ENCODE assay signal across 25 cellular contexts in genomic region chr15:73296621-73297353, GRCh38.
"Had no signal": no experiment of that assay in that cellular context is flagged by ENCODE, and none has a peak within 500 bp of the region (broad histone marks: within the 10 kb centered on the region; RNA-seq: fewer than 3 reads in every experiment).

No MANE protein-coding gene starts in this region.

- H3K4me1 Mint-ChIP-seq: activated B cell treated with CpG ODN at 0.5 μM for 24 hours had no signal

- FAIRE-seq: endothelial cell of umbilical vein, islet of Langerhans had no signal

- DNase-seq: activated B cell treated with CpG ODN at 0.5 μM for 24 hours; activated CD4-positive, alpha-beta T cell treated with anti-CD3 and anti-CD28 coated beads, Interleukin-2, amount 50 U/mL, for 1 hour; activated CD8-positive, alpha-beta memory T cell treated with anti-CD3 and anti-CD28 coated beads, Interleukin-2, amount 10 ng/mL, durations not matched to agents 7 days and 5 days; activated CD8-positive, alpha-beta T cell treated with anti-CD3 and anti-CD28 coated beads for 36 hours; activated effector memory CD4-positive, alpha-beta T cell treated with Interleukin-2 at 50 U/mL for 16 hours; activated naive CD4-positive, alpha-beta T cell treated with Interleukin-2 at 50 U/mL for 16 hours; activated T-cell treated with anti-CD3 and anti-CD28 coated beads, Interleukin-2, amount 50 U/mL, for 72 hours; body of pancreas; dorsolateral prefrontal cortex; effector memory CD4-positive, alpha-beta T cell; foreskin keratinocyte; right cardiac atrium; SK-N-SH; stimulated activated CD4-positive, alpha-beta T cell treated with anti-CD3 and anti-CD28 coated beads, Interleukin-2, amount 100 ng/mL, for 48 hours; stimulated activated naive CD4-positive, alpha-beta T cell treated with Interleukin-2 at 50 U/mL for 16 hours; SW 1271; T-helper 9 cell had no signal

- H3K9me3 Mint-ChIP-seq: activated B cell treated with CpG ODN at 0.5 μM for 24 hours; activated CD8-positive, alpha-beta T cell treated with anti-CD3 and anti-CD28 coated beads for 36 hours; activated T-cell treated with anti-CD3 and anti-CD28 coated beads, Interleukin-2, amount 50 U/mL, for 72 hours; T-helper 1 cell treated with Interleukin-12 subunit alpha and Interleukin-12 subunit beta and Interleukin-4 antibody, amounts not matched to agents 30 μg/mL and 1 μg/mL, for 36 hours had no signal

- H3K27ac ChIP-seq: body of pancreas, coronary artery, dorsolateral prefrontal cortex, foreskin keratinocyte, tibial nerve had no signal

- H3K4me3 Mint-ChIP-seq: activated B cell treated with CpG ODN at 0.5 μM for 24 hours; activated CD8-positive, alpha-beta memory T cell treated with anti-CD3 and anti-CD28 coated beads, Interleukin-2, amount 10 ng/mL, durations not matched to agents 7 days and 5 days; activated CD8-positive, alpha-beta T cell treated with anti-CD3 and anti-CD28 coated beads for 36 hours; activated naive CD8-positive, alpha-beta T cell; activated T-cell treated with anti-CD3 and anti-CD28 coated beads, Interleukin-2, amount 50 U/mL, for 72 hours; T-helper 1 cell treated with Interleukin-12 subunit alpha and Interleukin-12 subunit beta and Interleukin-4 antibody, amounts not matched to agents 30 μg/mL and 1 μg/mL, for 36 hours had no signal

- ATAC-seq: activated CD8-positive, alpha-beta T cell treated with anti-CD3 and anti-CD28 coated beads for 36 hours; activated T-cell treated with anti-CD3 and anti-CD28 coated beads, Interleukin-2, amount 50 U/mL, for 72 hours; body of pancreas; foreskin keratinocyte; right cardiac atrium had no signal

- H3K27ac Mint-ChIP-seq: activated B cell treated with CpG ODN at 0.5 μM for 24 hours; activated CD8-positive, alpha-beta memory T cell treated with anti-CD3 and anti-CD28 coated beads, Interleukin-2, amount 10 ng/mL, durations not matched to agents 7 days and 5 days; activated CD8-positive, alpha-beta T cell treated with anti-CD3 and anti-CD28 coated beads for 36 hours; activated naive CD8-positive, alpha-beta T cell; activated T-cell treated with anti-CD3 and anti-CD28 coated beads, Interleukin-2, amount 50 U/mL, for 72 hours; T-helper 1 cell treated with Interleukin-12 subunit alpha and Interleukin-12 subunit beta and Interleukin-4 antibody, amounts not matched to agents 30 μg/mL and 1 μg/mL, for 36 hours had no signal

- H3K9ac ChIP-seq: SK-N-SH had no signal

- H3K27me3 ChIP-seq: body of pancreas, dorsolateral prefrontal cortex, foreskin keratinocyte, left lung, tibial nerve had no signal

- H3K9me3 ChIP-seq: body of pancreas, left lung, SK-N-SH, tibial nerve had no signal

- H3K4me2 ChIP-seq: SK-N-SH had no signal

- H3K4me1 ChIP-seq: body of pancreas, foreskin keratinocyte, tibial nerve had no signal

- H3K27me3 Mint-ChIP-seq: activated B cell treated with CpG ODN at 0.5 μM for 24 hours; activated CD8-positive, alpha-beta memory T cell treated with anti-CD3 and anti-CD28 coated beads, Interleukin-2, amount 10 ng/mL, durations not matched to agents 7 days and 5 days; activated CD8-positive, alpha-beta T cell treated with anti-CD3 and anti-CD28 coated beads for 36 hours; activated naive CD8-positive, alpha-beta T cell had no signal

- H3K36me3 Mint-ChIP-seq: activated CD8-positive, alpha-beta memory T cell treated with anti-CD3 and anti-CD28 coated beads, Interleukin-2, amount 10 ng/mL, durations not matched to agents 7 days and 5 days had no signal

- H3K4me3 ChIP-seq: body of pancreas, coronary artery, dorsolateral prefrontal cortex, left lung, lung, tibial nerve had no signal
